6 cellular contexts compared by ENCODE assay signal in the genomic region with DNA sequence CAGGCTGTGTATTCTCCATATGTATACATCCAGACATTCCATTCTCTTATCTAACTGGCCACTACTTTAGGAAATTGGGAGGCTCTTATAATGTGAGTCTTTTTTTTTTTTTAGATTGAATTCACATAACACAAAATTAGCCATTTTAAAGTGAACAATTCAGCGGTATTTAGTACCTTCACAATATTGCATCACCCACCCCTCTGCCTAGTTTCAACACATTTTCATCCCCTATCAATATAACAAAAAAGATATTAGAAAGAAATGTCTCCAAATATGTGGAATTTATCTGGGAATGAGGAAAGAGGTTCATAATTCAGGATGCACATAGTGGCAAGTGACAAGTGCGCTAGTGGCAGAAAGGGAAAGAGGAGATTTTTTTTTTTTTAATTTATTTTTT.
"Had no signal": no experiment of that assay in that cellular context is flagged by ENCODE, and none has a peak within 500 bp of the region (broad histone marks: within the 10 kb centered on the region; RNA-seq: fewer than 3 reads in every experiment).

No MANE protein-coding gene starts in this region.

- H3K36me3 Mint-ChIP-seq: IgD-negative memory B cell had no signal

- H3K27ac Mint-ChIP-seq: IgD-negative memory B cell had no signal

- H3K27ac ChIP-seq: HL-60 had no signal

- H3K4me3 Mint-ChIP-seq: IgD-negative memory B cell had no signal

- FAIRE-seq: HepG2, HTR-8/SVneo had no signal

- ATAC-seq: HepG2 had no signal

- DNase-seq: IMR-90, KBM-7 had no signal
